Comparison of ENCODE assay signal across 1 cellular context in genomic region chr6:132365319-132365907, GRCh38.
TF ChIP-seq lines count a peak whose summit lies in the region.

No MANE protein-coding gene starts in this region.

TF ChIP-seq in GM12878, 131 proteins besides CTCF, POLR2A, EP300 and RAD21 (continued from another document):
- TF ChIP-seq ZBTB33 (IDR thresholded peaks at IDR 0.05) (no peak), WRNIP1 (IDR thresholded peaks at IDR 0.05; ENCODE audit: borderline replicate concordance, low read depth, low read length) (no peak)
